ENCODE assay signal across 29 cellular contexts in genomic region chr3:110895054-110895453, GRCh38.
"Had no signal": no experiment of that assay in that cellular context is flagged by ENCODE, and none has a peak within 500 bp of the region (broad histone marks: within the 10 kb centered on the region; RNA-seq: fewer than 3 reads in every experiment).

No MANE protein-coding gene starts in this region.

- H3K27me3 ChIP-seq: neural progenitor cell, ovary, suprapubic skin, testis, tibial artery, transverse colon, upper lobe of right lung, uterus had no signal

- H3K9me3 Mint-ChIP-seq: stimulated activated effector memory CD8-positive, alpha-beta T cell treated with anti-CD3 and anti-CD28 coated beads, Interleukin-12 subunit alpha, Interleukin-12 subunit beta, amount 100 ng/mL, for 72 hours; stimulated activated naive CD8-positive, alpha-beta T cell treated with anti-CD3 and anti-CD28 coated beads, Interleukin-15, amount 100 ng/mL, for 72 hours had no signal

- H3K9me3 ChIP-seq: ovary, psoas muscle, suprapubic skin, testis, tibial artery, transverse colon, upper lobe of right lung, uterus had no signal

- H3K4me3 ChIP-seq: neural progenitor cell, ovary, psoas muscle, skin epidermis, suprapubic skin, testis, tibial artery, transverse colon, upper lobe of right lung, uterus had no signal

- H2AFZ ChIP-seq: neural progenitor cell, parathyroid adenoma had no signal

- H3K4me1 ChIP-seq: parathyroid adenoma, psoas muscle, suprapubic skin, tibial artery, transverse colon, upper lobe of right lung, uterus had no signal

- H3K36me3 Mint-ChIP-seq: naive thymus-derived CD4-positive, alpha-beta T cell; natural killer cell; stimulated activated effector memory CD8-positive, alpha-beta T cell treated with anti-CD3 and anti-CD28 coated beads, Interleukin-12 subunit alpha, Interleukin-12 subunit beta, amount 100 ng/mL, for 72 hours; stimulated activated naive B cell treated with anti-CD40 and anti-IgM and Interleukin-4, amounts not matched to agents 10 μg/mL and 1 μg/mL and 100 μg/mL, for 72 hours; type B pancreatic cell had no signal

- H3K4me1 Mint-ChIP-seq: naive thymus-derived CD4-positive, alpha-beta T cell; natural killer cell; nephron; stimulated activated effector memory CD8-positive, alpha-beta T cell treated with anti-CD3 and anti-CD28 coated beads, Interleukin-12 subunit alpha, Interleukin-12 subunit beta, amount 100 ng/mL, for 72 hours; stimulated activated naive B cell treated with anti-CD40 and anti-IgM and Interleukin-4, amounts not matched to agents 10 μg/mL and 1 μg/mL and 100 μg/mL, for 72 hours; stimulated activated naive CD8-positive, alpha-beta T cell treated with anti-CD3 and anti-CD28 coated beads, Interleukin-15, amount 100 ng/mL, for 72 hours had no signal

- DNase-seq: naive thymus-derived CD4-positive, alpha-beta T cell; natural killer cell; occipital lobe; ovary; posterior cingulate gyrus; psoas muscle; right cardiac atrium; stimulated activated CD4-positive, alpha-beta T cell treated with anti-CD3 and anti-CD28 coated beads, Interleukin-15, amount 100 ng/mL, for 24 hours; stimulated activated CD4-positive, alpha-beta T cell treated with anti-CD3 and anti-CD28 coated beads, Interleukin-2, amount 100 ng/mL, for 24 hours; stimulated activated CD4-positive, alpha-beta T cell treated with anti-CD3 and anti-CD28 coated beads, Interleukin-2, amount 100 ng/mL, for 48 hours; stimulated activated CD4-positive, alpha-beta T cell treated with anti-CD3 and anti-CD28 coated beads, Interleukin-4, amount 100 ng/mL, for 24 hours; stimulated activated naive B cell treated with anti-CD40 and anti-IgM and Interleukin-4, amounts not matched to agents 10 μg/mL and 1 μg/mL and 100 μg/mL, for 72 hours; stimulated activated naive CD4-positive, alpha-beta T cell treated with Interleukin-2 at 50 U/mL for 16 hours; stimulated activated naive CD8-positive, alpha-beta T cell treated with anti-CD3 and anti-CD28 coated beads, Interleukin-15, amount 100 ng/mL, for 72 hours; substantia nigra; testis; tibial artery; transverse colon; upper lobe of right lung; uterus had no signal

- H3K4me3 Mint-ChIP-seq: naive thymus-derived CD4-positive, alpha-beta T cell; natural killer cell; nephron; neural progenitor cell; stimulated activated effector memory CD8-positive, alpha-beta T cell treated with anti-CD3 and anti-CD28 coated beads, Interleukin-12 subunit alpha, Interleukin-12 subunit beta, amount 100 ng/mL, for 72 hours; stimulated activated naive B cell treated with anti-CD40 and anti-IgM and Interleukin-4, amounts not matched to agents 10 μg/mL and 1 μg/mL and 100 μg/mL, for 72 hours; stimulated activated naive CD8-positive, alpha-beta T cell treated with anti-CD3 and anti-CD28 coated beads, Interleukin-15, amount 100 ng/mL, for 72 hours; type B pancreatic cell had no signal

- H3K4me2 ChIP-seq: neural progenitor cell had no signal

- H3K36me3 ChIP-seq: neural progenitor cell, ovary, suprapubic skin, tibial artery, transverse colon, upper lobe of right lung, uterus had no signal

- H3K27ac Mint-ChIP-seq: naive thymus-derived CD4-positive, alpha-beta T cell; natural killer cell; nephron; neural progenitor cell; progenitor cell of endocrine pancreas; stimulated activated effector memory CD8-positive, alpha-beta T cell treated with anti-CD3 and anti-CD28 coated beads, Interleukin-12 subunit alpha, Interleukin-12 subunit beta, amount 100 ng/mL, for 72 hours; stimulated activated naive B cell treated with anti-CD40 and anti-IgM and Interleukin-4, amounts not matched to agents 10 μg/mL and 1 μg/mL and 100 μg/mL, for 72 hours; stimulated activated naive CD8-positive, alpha-beta T cell treated with anti-CD3 and anti-CD28 coated beads, Interleukin-15, amount 100 ng/mL, for 72 hours; type B pancreatic cell had no signal

- H3K27me3 Mint-ChIP-seq: progenitor cell of endocrine pancreas; stimulated activated naive B cell treated with anti-CD40 and anti-IgM and Interleukin-4, amounts not matched to agents 10 μg/mL and 1 μg/mL and 100 μg/mL, for 72 hours; stimulated activated naive CD8-positive, alpha-beta T cell treated with anti-CD3 and anti-CD28 coated beads, Interleukin-15, amount 100 ng/mL, for 72 hours; type B pancreatic cell had no signal

- H3K27ac ChIP-seq: neural progenitor cell, ovary, parathyroid adenoma, psoas muscle, skin epidermis, suprapubic skin, testis, tibial artery, transverse colon, upper lobe of right lung, uterus had no signal

- H3K9ac ChIP-seq: neural progenitor cell, parathyroid adenoma had no signal

- H3K79me2 ChIP-seq: parathyroid adenoma had no signal

- ATAC-seq: naive thymus-derived CD4-positive, alpha-beta T cell; natural killer cell; psoas muscle; right cardiac atrium; sciatic nerve; stimulated activated effector memory CD8-positive, alpha-beta T cell treated with anti-CD3 and anti-CD28 coated beads, Interleukin-12 subunit alpha, Interleukin-12 subunit beta, amount 100 ng/mL, for 72 hours; stimulated activated naive B cell treated with anti-CD40 and anti-IgM and Interleukin-4, amounts not matched to agents 10 μg/mL and 1 μg/mL and 100 μg/mL, for 72 hours; stimulated activated naive CD8-positive, alpha-beta T cell treated with anti-CD3 and anti-CD28 coated beads, Interleukin-15, amount 100 ng/mL, for 72 hours; upper lobe of right lung had no signal
